9 cellular contexts compared by ENCODE assay signal in the genomic region with DNA sequence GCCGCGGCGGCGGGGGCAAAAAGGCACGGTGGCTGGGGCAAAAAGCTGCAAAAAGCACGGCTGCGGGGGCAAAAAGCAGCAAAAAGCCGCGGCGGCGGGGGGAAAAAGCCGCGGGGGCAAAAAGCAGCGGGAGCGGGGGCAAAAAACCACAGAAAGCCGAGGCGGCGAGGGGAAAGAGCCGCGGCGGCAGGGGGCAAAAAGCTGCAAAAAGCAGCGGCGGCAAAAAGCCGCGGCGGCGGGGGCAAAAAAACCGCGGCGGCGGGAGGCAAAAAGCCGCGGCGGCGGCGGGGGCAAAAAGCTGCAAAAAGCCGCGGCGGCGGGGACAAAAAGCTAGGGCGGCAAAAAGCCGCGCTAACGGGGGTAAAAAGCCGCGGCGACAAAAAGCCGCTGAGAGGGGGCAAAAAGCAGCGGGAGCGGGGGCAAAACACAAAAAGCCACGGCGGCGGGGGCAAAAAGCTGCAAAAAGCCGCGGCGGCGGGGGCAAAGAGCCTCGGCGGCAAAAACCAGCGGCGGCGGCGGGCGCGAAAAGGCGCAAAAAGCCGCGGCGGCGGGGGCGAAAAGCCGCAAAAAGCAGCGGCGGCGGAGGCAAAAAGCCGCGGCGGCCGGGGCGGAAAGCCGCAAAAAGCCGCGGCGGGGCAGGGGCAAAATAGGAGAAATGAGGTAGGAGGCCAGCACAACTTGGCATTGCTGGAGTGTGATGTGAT.
DNase-seq lines count a peak whose midpoint lies in the region; TF ChIP-seq lines count a peak whose summit lies in the region.
"Had no signal": no experiment of that assay in that cellular context is flagged by ENCODE, and none has a peak within 500 bp of the region (broad histone marks: within the 10 kb centered on the region; RNA-seq: fewer than 3 reads in every experiment).

No MANE protein-coding gene starts in this region.

- intact Hi-C loops in esophagus squamous epithelium (cut with DNase I): no loop called here

- H3K27ac ChIP-seq in MM.1S (ENCODE audit: low read length) (no peak overlapping the region), esophagus squamous epithelium (no peak overlapping the region), rectal smooth muscle tissue (ENCODE audit: low read depth, low read length) (no peak overlapping the region)
- H3K27ac ChIP-seq: 22Rv1 had no signal

- H3K36me3 ChIP-seq in MM.1S (replicated peaks; ENCODE audit: insufficient read depth, low read length): no peaks in the 10 kb centered on the region
- H3K36me3 ChIP-seq in esophagus squamous epithelium: no peaks in the 10 kb centered on the region
- H3K36me3 ChIP-seq in rectal smooth muscle tissue (ENCODE audit: control insufficient read depth, insufficient read depth, low read length): no peaks in the 10 kb centered on the region

- no peaks in the 10 kb centered on the region for H3K79me2 ChIP-seq in MM.1S (ENCODE audit: low read length)

- DNase-seq in DMS 273 (lab: John Stamatoyannopoulos, UW; ENCODE audit: unreplicated experiment): peak; percentile 59
- no peak for DNase-seq in DMS 273 treated with DMSO at 0.1 percent for 48 hours (lab: John Stamatoyannopoulos, UW)
- peak; percentile 9 for DNase-seq in MM.1S
- DNase-seq in esophagus squamous epithelium (lab: John Stamatoyannopoulos, UW): no peak
- DNase-seq in HUDEP-2 (lab: John Stamatoyannopoulos, UW; ENCODE audit: unreplicated experiment in 76 of 76): no peak
- no peak for DNase-seq in amygdala (lab: John Stamatoyannopoulos, UW)
- no peak for DNase-seq in NCI-H128 (lab: John Stamatoyannopoulos, UW; ENCODE audit: unreplicated experiment)

- H4K20me1 ChIP-seq in MM.1S (ENCODE audit: insufficient read depth, low read length): no peaks in the 10 kb centered on the region

- peak overlapping the region; percentile 83 for H2AFZ ChIP-seq in MM.1S (ENCODE audit: low read length)

- H3K9ac ChIP-seq in MM.1S (ENCODE audit: low read length): peak overlapping the region; percentile 70; the same call in 1 of the 2 replicates
- no peak overlapping the region for H3K9ac ChIP-seq in rectal smooth muscle tissue (ENCODE audit: low read length)

- no peaks in the 10 kb centered on the region for H3F3A ChIP-seq in MM.1S (ENCODE audit: insufficient read depth, low read length)

- no peaks in the 10 kb centered on the region for H3K9me2 ChIP-seq in MM.1S (replicated peaks; ENCODE audit: insufficient read depth, low read length)

- TF ChIP-seq POLR2A in esophagus squamous epithelium (IDR thresholded peaks at IDR 0.05): no peak

- no peaks in the 10 kb centered on the region for H3K9me3 ChIP-seq in MM.1S (replicated peaks; ENCODE audit: insufficient read depth, low read length)
- H3K9me3 ChIP-seq in esophagus squamous epithelium: no peaks in the 10 kb centered on the region

- H3K27me3 ChIP-seq in MM.1S (replicated peaks; ENCODE audit: insufficient read depth, low read length) (peaks cover 3% of the 10 kb centered on the region; the same call in 1 of the 2 replicates), esophagus squamous epithelium (peaks cover 0 to 60% (median 5%) of the 10 kb centered on the region in 4 donors), rectal smooth muscle tissue (ENCODE audit: control insufficient read depth, insufficient read depth, low read length) (peaks cover 2% of the 10 kb centered on the region)

- H3K4me2 ChIP-seq in MM.1S (ENCODE audit: low read depth, low read length): peak overlapping the region; percentile 52; the same call in 1 of the 2 replicates

- no peaks in the 10 kb centered on the region for H3K4me1 ChIP-seq in MM.1S (ENCODE audit: low read length)
- peaks cover 5 to 15% (median 6%) of the 10 kb centered on the region in 3 donors for H3K4me1 ChIP-seq in esophagus squamous epithelium
- H3K4me1 ChIP-seq in rectal smooth muscle tissue (ENCODE audit: control insufficient read depth, insufficient read depth, low read length): no peaks in the 10 kb centered on the region

- TF ChIP-seq CTCF in MM.1S (IDR thresholded peaks at IDR 0.05; ENCODE audit: low read length) (no peak), esophagus squamous epithelium (IDR thresholded peaks at IDR 0.05) (no peak)

- H3K4me3 ChIP-seq in MM.1S (ENCODE audit: low read length): peak overlapping the region; percentile 66
- H3K4me3 ChIP-seq in esophagus squamous epithelium: peak overlapping the region; percentile 32 to 61 (median 48)
- peak overlapping the region; percentile 36 for H3K4me3 ChIP-seq in rectal smooth muscle tissue (ENCODE audit: low read length)

- 3% methylated on average over 51 to 73 of the region's 84 CpGs for WGBS in esophagus squamous epithelium, 2 donors

Comparison
In these comparisons a context has a peak if more than half of its experiments do, and no peak if none do; other contexts are left out.
1. DNase-seq: peak in DMS 273 (single experiment) and MM.1S (single experiment); none in DMS 273 treated with DMSO at 0.1 percent for 48 hours (single experiment), esophagus squamous epithelium (single experiment), HUDEP-2 (0 of 76), amygdala (0 of 56) and NCI-H128 (single experiment).
2. Peak in every context shown above with its lines, with median percentiles within 50 percentile points of each other: H3K4me3 ChIP-seq.